ENCODE assay signal across 1 cellular context in the genomic region with DNA sequence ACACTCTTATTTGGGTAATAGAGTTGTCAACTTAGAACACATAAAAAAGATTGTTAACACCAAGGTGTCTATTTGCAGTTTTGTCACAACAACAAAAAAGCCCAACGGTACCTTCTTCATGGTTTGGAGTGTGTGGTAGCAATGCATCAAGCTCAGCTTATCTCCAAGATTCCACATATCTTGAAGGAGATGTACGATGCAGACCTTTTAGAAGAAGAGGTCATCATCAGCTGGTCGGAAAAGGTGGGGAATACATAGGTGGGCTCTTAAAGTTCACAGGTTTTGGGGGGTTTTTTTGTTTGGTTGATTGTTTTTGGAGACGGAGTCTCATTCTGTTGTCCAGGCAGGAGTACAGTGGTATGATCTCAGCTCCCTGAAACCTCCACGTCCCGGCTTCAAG.
A peak's percentile ranks its signal among the peaks of the same experiment; 100 is the strongest.
TF ChIP-seq lines count a peak whose summit lies in the region.

No MANE protein-coding gene starts in this region.

TF ChIP-seq in HepG2, 621 proteins besides CTCF, POLR2A, EP300 and RAD21:
- 0 out of 2 replicates have a peak, but pooled peaks have one; percentile 18 for TF ChIP-seq POLR2AphosphoS2 (IDR thresholded peaks at IDR 0.05; ENCODE audit: low read depth, low read length)
- TF ChIP-seq FOXP1 (IDR thresholded peaks at IDR 0.05) = no peak
- TF ChIP-seq FOXP1 (CRISPR knock-in tag; IDR thresholded peaks at IDR 0.05) = no peak
- TF ChIP-seq SKI (IDR thresholded peaks at IDR 0.05; ENCODE audit: partially characterized antibody) = no peak
- TF ChIP-seq SMAD1 (CRISPR knock-in tag; IDR thresholded peaks at IDR 0.05; ENCODE audit: borderline replicate concordance, low read depth) = no peak
- TF ChIP-seq, protein P1, sequence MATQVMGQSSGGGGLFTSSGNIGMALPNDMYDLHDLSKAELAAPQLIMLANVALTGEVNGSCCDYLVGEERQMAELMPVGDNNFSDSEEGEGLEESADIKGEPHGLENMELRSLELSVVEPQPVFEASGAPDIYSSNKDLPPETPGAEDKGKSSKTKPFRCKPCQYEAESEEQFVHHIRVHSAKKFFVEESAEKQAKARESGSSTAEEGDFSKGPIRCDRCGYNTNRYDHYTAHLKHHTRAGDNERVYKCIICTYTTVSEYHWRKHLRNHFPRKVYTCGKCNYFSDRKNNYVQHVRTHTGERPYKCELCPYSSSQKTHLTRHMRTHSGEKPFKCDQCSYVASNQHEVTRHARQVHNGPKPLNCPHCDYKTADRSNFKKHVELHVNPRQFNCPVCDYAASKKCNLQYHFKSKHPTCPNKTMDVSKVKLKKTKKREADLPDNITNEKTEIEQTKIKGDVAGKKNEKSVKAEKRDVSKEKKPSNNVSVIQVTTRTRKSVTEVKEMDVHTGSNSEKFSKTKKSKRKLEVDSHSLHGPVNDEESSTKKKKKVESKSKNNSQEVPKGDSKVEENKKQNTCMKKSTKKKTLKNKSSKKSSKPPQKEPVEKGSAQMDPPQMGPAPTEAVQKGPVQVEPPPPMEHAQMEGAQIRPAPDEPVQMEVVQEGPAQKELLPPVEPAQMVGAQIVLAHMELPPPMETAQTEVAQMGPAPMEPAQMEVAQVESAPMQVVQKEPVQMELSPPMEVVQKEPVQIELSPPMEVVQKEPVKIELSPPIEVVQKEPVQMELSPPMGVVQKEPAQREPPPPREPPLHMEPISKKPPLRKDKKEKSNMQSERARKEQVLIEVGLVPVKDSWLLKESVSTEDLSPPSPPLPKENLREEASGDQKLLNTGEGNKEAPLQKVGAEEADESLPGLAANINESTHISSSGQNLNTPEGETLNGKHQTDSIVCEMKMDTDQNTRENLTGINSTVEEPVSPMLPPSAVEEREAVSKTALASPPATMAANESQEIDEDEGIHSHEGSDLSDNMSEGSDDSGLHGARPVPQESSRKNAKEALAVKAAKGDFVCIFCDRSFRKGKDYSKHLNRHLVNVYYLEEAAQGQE (IDR thresholded peaks at IDR 0.05; ENCODE audit: borderline replicate concordance in 1 of 2, low read depth in 1 of 2, low read length in 2 of 2) = no peak
